In genomic region chr15:26081758-26082068, GRCh38 we compare ENCODE assay signal across 9 cellular contexts.
A peak's percentile ranks its signal among the peaks of the same experiment; 100 is the strongest.
DNase-seq lines count a peak whose midpoint lies in the region; ATAC-seq, FAIRE-seq and TF ChIP-seq lines count a peak whose summit lies in the region.
"Had no signal": no experiment of that assay in that cellular context is flagged by ENCODE, and none has a peak within 500 bp of the region (broad histone marks: within the 10 kb centered on the region; RNA-seq: fewer than 3 reads in every experiment).

No MANE protein-coding gene starts in this region.

- 47% methylated on average over 5 of the region's 5 CpGs for WGBS in hepatocyte (ENCODE audit: low lambda C conversion rate, missing lambda C conversion rate)

- no peak for FAIRE-seq in RCC 7860 (lab: Jason Lieb, UNC)
- FAIRE-seq: TTC549 had no signal

- intact Hi-C loops in activated B cell treated with CpG ODN at 0.5 μM for 24 hours (cut with micrococcal nuclease), result loop anchor here (1.0 to 5.0 kb wide), 6 partner anchors 143 to 1124 kb away; partner anchors contain the start of gene UBE3A

- H3K9me3 ChIP-seq in hepatocyte (ENCODE audit: low read depth), result no peaks in the 10 kb centered on the region

- H3K4me3 Mint-ChIP-seq in activated B cell treated with CpG ODN at 0.5 μM for 24 hours, result peak overlapping the region; percentile 82
- H3K4me3 Mint-ChIP-seq in stimulated activated memory B cell treated with anti-CD40 and anti-IgM and Interleukin-4, amounts not matched to agents 10 μg/mL and 1 μg/mL and 100 μg/mL, for 72 hours, result peak overlapping the region; percentile 82

- no peaks in the 10 kb centered on the region for H3K9me2 ChIP-seq in hepatocyte (replicated peaks; ENCODE audit: insufficient read depth)

- H4K20me1 ChIP-seq in hepatocyte (ENCODE audit: insufficient read depth, poor library complexity, severe bottlenecking), result no peaks in the 10 kb centered on the region

- peak overlapping the region; percentile 90 for H3K27ac Mint-ChIP-seq in activated B cell treated with CpG ODN at 0.5 μM for 24 hours
- peak overlapping the region; percentile 82 for H3K27ac Mint-ChIP-seq in stimulated activated memory B cell treated with anti-CD40 and anti-IgM and Interleukin-4, amounts not matched to agents 10 μg/mL and 1 μg/mL and 100 μg/mL, for 72 hours

- TF ChIP-seq CTCF in activated B cell treated with CpG ODN at 0.5 μM for 24 hours (IDR thresholded peaks at IDR 0.05) (no peak), hepatocyte (IDR thresholded peaks at IDR 0.05; ENCODE audit: poor library complexity) (no peak)

- no peaks in the 10 kb centered on the region for H3K27me3 ChIP-seq in hepatocyte

- POLR2A ChIA-PET in activated B cell treated with CpG ODN at 0.5 μM for 24 hours (lab: Charles Lee), result no interaction called here

- H3K4me3 ChIP-seq in hepatocyte, result no peak overlapping the region

- no peaks in the 10 kb centered on the region for H3K4me1 ChIP-seq in hepatocyte (ENCODE audit: insufficient read depth)

- peak overlapping the region; percentile 66 for H3K4me2 ChIP-seq in hepatocyte

- H3K4me1 Mint-ChIP-seq in activated B cell treated with CpG ODN at 0.5 μM for 24 hours, result peaks cover 29% of the 10 kb centered on the region
- H3K4me1 Mint-ChIP-seq in stimulated activated memory B cell treated with anti-CD40 and anti-IgM and Interleukin-4, amounts not matched to agents 10 μg/mL and 1 μg/mL and 100 μg/mL, for 72 hours, result peaks cover 35% of the 10 kb centered on the region

- peaks cover 2% of the 10 kb centered on the region for H3K36me3 Mint-ChIP-seq in activated B cell treated with CpG ODN at 0.5 μM for 24 hours (ENCODE audit: low read depth)
- H3K36me3 Mint-ChIP-seq in stimulated activated memory B cell treated with anti-CD40 and anti-IgM and Interleukin-4, amounts not matched to agents 10 μg/mL and 1 μg/mL and 100 μg/mL, for 72 hours, result no peaks in the 10 kb centered on the region

- no peaks in the 10 kb centered on the region for H3K36me3 ChIP-seq in hepatocyte (replicated peaks; ENCODE audit: insufficient read depth, low read depth)

- H3K79me2 ChIP-seq in hepatocyte, result no peaks in the 10 kb centered on the region

- no peaks in the 10 kb centered on the region for H3K27me3 Mint-ChIP-seq in activated B cell treated with CpG ODN at 0.5 μM for 24 hours
- no peaks in the 10 kb centered on the region for H3K27me3 Mint-ChIP-seq in stimulated activated memory B cell treated with anti-CD40 and anti-IgM and Interleukin-4, amounts not matched to agents 10 μg/mL and 1 μg/mL and 100 μg/mL, for 72 hours

- CTCF ChIA-PET in activated B cell treated with CpG ODN at 0.5 μM for 24 hours (lab: Charles Lee), result no interaction called here

- ATAC-seq in activated B cell treated with CpG ODN at 0.5 μM for 24 hours (ENCODE audit: low read depth), result no peak
- no peak for ATAC-seq in stimulated activated memory B cell treated with anti-CD40 and anti-IgM and Interleukin-4, amounts not matched to agents 10 μg/mL and 1 μg/mL and 100 μg/mL, for 72 hours
- no peak for ATAC-seq in HG02884 (IDR thresholded peaks at IDR 0.05; ENCODE audit: unreplicated experiment)

- DNase-seq in DMS53 (lab: John Stamatoyannopoulos, UW) (peak; percentile 28), DMS53 treated with DMSO at 0.1 percent for 48 hours (lab: John Stamatoyannopoulos, UW; ENCODE audit: unreplicated experiment) (no peak), activated B cell treated with CpG ODN at 0.5 μM for 24 hours (no peak), hepatocyte (ENCODE audit: low spot score) (no peak), DMS153 treated with DMSO at 0.1 percent for 48 hours (lab: John Stamatoyannopoulos, UW; ENCODE audit: unreplicated experiment) (no peak), RCC 7860 (ENCODE audit: low spot score) (no peak)

- H2AFZ ChIP-seq in hepatocyte, result no peak overlapping the region

- peak overlapping the region; percentile 25 for H3K27ac ChIP-seq in hepatocyte

- no peaks in the 10 kb centered on the region for H3K9me3 Mint-ChIP-seq in activated B cell treated with CpG ODN at 0.5 μM for 24 hours
- no peaks in the 10 kb centered on the region for H3K9me3 Mint-ChIP-seq in stimulated activated memory B cell treated with anti-CD40 and anti-IgM and Interleukin-4, amounts not matched to agents 10 μg/mL and 1 μg/mL and 100 μg/mL, for 72 hours
